Comparison of ENCODE assay signal across 11 cellular contexts in genomic region chr2:160425394-160425793, GRCh38.
DNase-seq lines count a peak whose midpoint lies in the region; ATAC-seq and TF ChIP-seq lines count a peak whose summit lies in the region.
"Had no signal": no experiment of that assay in that cellular context is flagged by ENCODE, and none has a peak within 500 bp of the region (broad histone marks: within the 10 kb centered on the region; RNA-seq: fewer than 3 reads in every experiment).

No MANE protein-coding gene starts in this region.

- H3K4me1 Mint-ChIP-seq in stimulated activated naive CD8-positive, alpha-beta T cell treated with anti-CD3 and anti-CD28 coated beads, Interleukin-15, amount 100 ng/mL, for 72 hours, result peaks cover 66% of the 10 kb centered on the region
- H3K4me1 Mint-ChIP-seq in chondrocyte (ENCODE audit: low read depth), result peaks cover 68% of the 10 kb centered on the region
- H3K4me1 Mint-ChIP-seq in naive thymus-derived CD4-positive, alpha-beta T cell, result peaks cover 43 to 92% (median 82%) of the 10 kb centered on the region in 7 donors

- peaks cover 7% of the 10 kb centered on the region for H3K36me3 Mint-ChIP-seq in chondrocyte (ENCODE audit: low read depth)
- peaks cover 8 to 42% (median 21%) of the 10 kb centered on the region in 5 donors for H3K36me3 Mint-ChIP-seq in naive thymus-derived CD4-positive, alpha-beta T cell

- no peak overlapping the region for H3K27ac ChIP-seq in naive thymus-derived CD4-positive, alpha-beta T cell (ENCODE audit: low read depth, low read length)
- H3K27ac ChIP-seq in substantia nigra (ENCODE audit: low read depth, low read length, poor library complexity, severe bottlenecking), result no peak overlapping the region
- H3K27ac ChIP-seq: BLaER1 treated with 17β-estradiol and CSF1 and Interleukin-3, amounts not matched to agents 10 nM and 100 nM had no signal

- CTCF ChIA-PET in naive thymus-derived CD4-positive, alpha-beta T cell (lab: Charles Lee), result no interaction called here

- TF ChIP-seq CTCF in chondrocyte (IDR thresholded peaks at IDR 0.05), result no peak

- intact Hi-C loops in naive thymus-derived CD4-positive, alpha-beta T cell (cut with micrococcal nuclease), result loop anchor here (5.0 kb wide), 3 partner anchors 73 to 567 kb away; no protein-coding TSS in a partner anchor

- no peak overlapping the region for H3K4me3 Mint-ChIP-seq in stimulated activated naive CD8-positive, alpha-beta T cell treated with anti-CD3 and anti-CD28 coated beads, Interleukin-15, amount 100 ng/mL, for 72 hours
- no peak overlapping the region for H3K4me3 Mint-ChIP-seq in chondrocyte (ENCODE audit: unreplicated experiment)
- H3K4me3 Mint-ChIP-seq in naive thymus-derived CD4-positive, alpha-beta T cell, result peak overlapping the region in 7 of 10 donors; percentile 3 to 54 (median 31)

- H3K27me3 ChIP-seq in naive thymus-derived CD4-positive, alpha-beta T cell (ENCODE audit: control insufficient read depth in 2 of 2, insufficient read depth in 2 of 2, low read length in 2 of 2), result no peaks in the 10 kb centered on the region
- H3K27me3 ChIP-seq: BLaER1 treated with 17β-estradiol and CSF1 and Interleukin-3, amounts not matched to agents 10 nM and 100 nM had no signal

- peak; percentile 19 for ATAC-seq in stimulated activated naive CD8-positive, alpha-beta T cell treated with anti-CD3 and anti-CD28 coated beads, Interleukin-15, Interleukin-2, amounts not matched to agents 100 U/mL and 50 U/mL, for 24 hours
- no peak for ATAC-seq in stimulated activated naive CD8-positive, alpha-beta T cell treated with anti-CD3 and anti-CD28 coated beads, Interleukin-15, amount 100 ng/mL, for 72 hours
- ATAC-seq in naive thymus-derived CD4-positive, alpha-beta T cell, result no peak
- ATAC-seq in HG03520 (IDR thresholded peaks at IDR 0.05; ENCODE audit: unreplicated experiment), result no peak

- H3K27me3 Mint-ChIP-seq in stimulated activated naive CD8-positive, alpha-beta T cell treated with anti-CD3 and anti-CD28 coated beads, Interleukin-15, amount 100 ng/mL, for 72 hours, result no peaks in the 10 kb centered on the region
- no peaks in the 10 kb centered on the region for H3K27me3 Mint-ChIP-seq in chondrocyte (ENCODE audit: low read depth)
- H3K27me3 Mint-ChIP-seq in naive thymus-derived CD4-positive, alpha-beta T cell, result no peaks in the 10 kb centered on the region

- H3K4me1 ChIP-seq in naive thymus-derived CD4-positive, alpha-beta T cell (ENCODE audit: control insufficient read depth in 2 of 2, insufficient read depth in 2 of 2, low read length in 2 of 2), result peaks cover 41 to 43% of the 10 kb centered on the region in 2 donors

- no peak for DNase-seq in stimulated activated naive CD8-positive, alpha-beta T cell treated with anti-CD3 and anti-CD28 coated beads, Interleukin-15, Interleukin-2, amounts not matched to agents 100 U/mL and 50 U/mL, for 24 hours
- DNase-seq in stimulated activated naive CD8-positive, alpha-beta T cell treated with anti-CD3 and anti-CD28 coated beads, Interleukin-15, amount 100 ng/mL, for 72 hours, result no peak
- no peak for DNase-seq in chondrocyte (ENCODE audit: low spot score)
- no peak for DNase-seq in naive thymus-derived CD4-positive, alpha-beta T cell
- DNase-seq in NCI-H82 (lab: John Stamatoyannopoulos, UW), result no peak
- DNase-seq in ureter (ENCODE audit: low spot score), result no peak
- DNase-seq in substantia nigra (lab: John Stamatoyannopoulos, UW), result no peak
- DNase-seq: KBM-7, midbrain had no signal

- peaks cover 0 to 7% (median 5%) of the 10 kb centered on the region in 3 experiments for H3K9me3 ChIP-seq in naive thymus-derived CD4-positive, alpha-beta T cell (ENCODE audit: control insufficient read depth in 2 of 3, low read length in 3 of 3)

- POLR2A ChIA-PET in naive thymus-derived CD4-positive, alpha-beta T cell (lab: Charles Lee), result no interaction called here

- no peak overlapping the region for H3K4me3 ChIP-seq in naive thymus-derived CD4-positive, alpha-beta T cell (ENCODE audit: low read length)
- H3K4me3 ChIP-seq: BLaER1 treated with 17β-estradiol and CSF1 and Interleukin-3, amounts not matched to agents 10 nM and 100 nM had no signal

- H3K9me3 Mint-ChIP-seq in stimulated activated naive CD8-positive, alpha-beta T cell treated with anti-CD3 and anti-CD28 coated beads, Interleukin-15, amount 100 ng/mL, for 72 hours, result peaks cover 6 to 9% of the 10 kb centered on the region in 2 donors
- peaks cover 7% of the 10 kb centered on the region for H3K9me3 Mint-ChIP-seq in chondrocyte (ENCODE audit: low read depth)
- H3K9me3 Mint-ChIP-seq in naive thymus-derived CD4-positive, alpha-beta T cell, result peaks cover 0 to 15% (median 5%) of the 10 kb centered on the region in 11 donors

- no peak overlapping the region for H3K27ac Mint-ChIP-seq in stimulated activated naive CD8-positive, alpha-beta T cell treated with anti-CD3 and anti-CD28 coated beads, Interleukin-15, amount 100 ng/mL, for 72 hours
- peak overlapping the region; percentile 87 for H3K27ac Mint-ChIP-seq in chondrocyte (ENCODE audit: unreplicated experiment)
- peak overlapping the region in 4 of 9 donors; percentile 1 to 89 (median 30) for H3K27ac Mint-ChIP-seq in naive thymus-derived CD4-positive, alpha-beta T cell

- H3K36me3 ChIP-seq in naive thymus-derived CD4-positive, alpha-beta T cell (ENCODE audit: control insufficient read depth in 2 of 3, insufficient read depth in 3 of 3, low read length in 3 of 3), result no peaks in the 10 kb centered on the region
- H3K36me3 ChIP-seq: BLaER1 treated with 17β-estradiol and CSF1 and Interleukin-3, amounts not matched to agents 10 nM and 100 nM had no signal

Comparison
In these comparisons a context has a peak if more than half of its experiments do, and no peak if none do; other contexts are left out.
1. H3K4me3 Mint-ChIP-seq: peak in naive thymus-derived CD4-positive, alpha-beta T cell (7 of 10); none in stimulated activated naive CD8-positive, alpha-beta T cell treated with anti-CD3 and anti-CD28 coated beads, Interleukin-15, amount 100 ng/mL, for 72 hours (0 of 2) and chondrocyte (single experiment).